ENCODE assay signal across 1 cellular context in the genomic region with DNA sequence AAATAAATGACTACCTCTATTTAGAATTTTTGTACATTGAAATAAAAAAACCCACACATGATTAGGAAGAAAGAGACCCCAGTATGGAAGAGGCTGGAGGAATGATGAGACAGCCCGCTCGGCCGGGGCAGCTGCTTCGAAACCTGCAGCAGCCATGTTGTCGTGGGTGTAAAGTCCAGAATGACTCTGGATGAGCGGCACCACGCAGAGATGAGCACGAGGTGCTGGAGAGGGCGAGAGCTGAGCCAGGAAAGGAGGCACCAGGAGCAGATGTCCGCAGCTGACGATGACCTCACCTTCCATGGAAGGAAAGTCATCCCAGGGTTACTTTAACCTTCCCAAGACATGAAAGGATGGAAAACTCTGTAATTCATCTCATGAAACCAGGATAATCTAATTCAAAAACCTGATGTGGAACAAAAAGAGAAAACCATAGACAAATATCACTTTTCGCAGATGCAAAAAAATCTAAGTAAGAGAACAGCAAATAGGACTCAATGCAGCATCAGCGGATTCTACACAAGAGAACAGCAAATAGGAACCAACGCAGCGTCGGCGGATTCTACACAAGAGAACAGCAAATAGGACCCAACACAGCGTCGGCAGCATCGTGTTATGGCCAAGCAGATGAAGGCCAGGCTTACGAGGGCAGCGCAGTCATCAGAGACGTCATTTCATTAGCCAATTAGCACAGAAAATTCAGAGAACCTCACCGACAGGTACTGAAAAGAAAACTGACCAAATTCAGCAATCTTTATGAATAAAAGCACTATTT.
A peak's percentile ranks its signal among the peaks of the same experiment; 100 is the strongest.
TF ChIP-seq lines count a peak whose summit lies in the region.

No MANE protein-coding gene starts in this region.

TF ChIP-seq in GM12878, 131 proteins besides CTCF, POLR2A, EP300 and RAD21:
- TF ChIP-seq STAT3 (IDR thresholded peaks at IDR 0.05; ENCODE audit: low read depth, low read length): no peak
- TF ChIP-seq, protein P1, sequence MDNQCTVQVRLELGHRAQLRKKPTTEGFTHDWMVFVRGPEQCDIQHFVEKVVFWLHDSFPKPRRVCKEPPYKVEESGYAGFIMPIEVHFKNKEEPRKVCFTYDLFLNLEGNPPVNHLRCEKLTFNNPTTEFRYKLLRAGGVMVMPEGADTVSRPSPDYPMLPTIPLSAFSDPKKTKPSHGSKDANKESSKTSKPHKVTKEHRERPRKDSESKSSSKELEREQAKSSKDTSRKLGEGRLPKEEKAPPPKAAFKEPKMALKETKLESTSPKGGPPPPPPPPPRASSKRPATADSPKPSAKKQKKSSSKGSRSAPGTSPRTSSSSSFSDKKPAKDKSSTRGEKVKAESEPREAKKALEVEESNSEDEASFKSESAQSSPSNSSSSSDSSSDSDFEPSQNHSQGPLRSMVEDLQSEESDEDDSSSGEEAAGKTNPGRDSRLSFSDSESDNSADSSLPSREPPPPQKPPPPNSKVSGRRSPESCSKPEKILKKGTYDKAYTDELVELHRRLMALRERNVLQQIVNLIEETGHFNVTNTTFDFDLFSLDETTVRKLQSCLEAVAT (IDR thresholded peaks at IDR 0.05): peak; percentile 40; the same call in 1 of the 2 replicates
